In the genomic region with DNA sequence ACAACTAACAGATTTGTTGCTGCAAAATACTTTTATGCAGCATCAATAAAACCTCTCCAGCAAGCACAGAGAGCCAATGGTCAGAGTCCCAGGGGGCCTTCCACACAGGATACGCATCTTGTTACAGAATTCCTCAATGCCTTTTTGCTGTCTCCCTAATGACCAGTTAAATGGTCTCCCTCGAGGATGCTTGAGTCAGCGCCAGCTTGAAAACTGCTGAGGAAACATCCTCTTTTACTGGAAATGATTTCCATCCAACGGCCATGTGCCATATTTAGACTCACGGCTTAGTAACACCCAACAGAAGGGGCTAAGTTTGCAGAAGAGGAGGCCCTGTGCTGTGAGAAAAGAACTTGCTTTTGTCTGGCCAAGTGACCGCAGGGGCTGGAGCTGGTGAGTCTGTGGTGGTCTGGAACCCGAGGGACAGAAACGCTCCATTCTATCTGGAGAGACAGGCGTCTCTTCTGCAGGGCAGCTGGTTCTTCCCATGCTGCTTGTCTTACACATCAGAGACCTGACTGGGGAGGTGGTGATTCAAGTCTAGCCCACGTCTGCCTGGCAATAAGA, we compare ENCODE assay signal across 9 cellular contexts.
DNase-seq lines count a peak whose midpoint lies in the region; ATAC-seq, FAIRE-seq and TF ChIP-seq lines count a peak whose summit lies in the region.
"Had no signal": no experiment of that assay in that cellular context is flagged by ENCODE, and none has a peak within 500 bp of the region (broad histone marks: within the 10 kb centered on the region; RNA-seq: fewer than 3 reads in every experiment).

No MANE protein-coding gene starts in this region.

- TF ChIP-seq CTCF in adrenal gland (IDR thresholded peaks at IDR 0.05): no peak
- TF ChIP-seq CTCF in upper lobe of right lung (IDR thresholded peaks at IDR 0.05): no peak

- H3K4me3 ChIP-seq in adrenal gland (no peak overlapping the region), upper lobe of right lung (no peak overlapping the region)

- H3K27ac ChIP-seq in adrenal gland (peak overlapping the region in 2 of 5 donors; percentile 75 to 85), upper lobe of right lung (no peak overlapping the region)

- no peaks in the 10 kb centered on the region for H3K27me3 ChIP-seq in adrenal gland
- peaks cover 5% of the 10 kb centered on the region for H3K27me3 ChIP-seq in upper lobe of right lung

- ATAC-seq in upper lobe of right lung: peak; percentile 37

- DNase-seq in NCI-H1105 treated with DMSO at 0.1 percent for 48 hours (lab: John Stamatoyannopoulos, UW) (peak; percentile 17), NCI-H1105 (lab: John Stamatoyannopoulos, UW) (no peak), adrenal gland (peak; percentile 25 to 87 (median 72)), iris pigment epithelial cell (ENCODE audit: low read depth) (peak; percentile 58), upper lobe of right lung (no peak), GM12892 (ENCODE audit: insufficient read length) (no peak), NCI-H510A (lab: John Stamatoyannopoulos, UW) (no peak), AML-193 (lab: John Stamatoyannopoulos, UW) (no peak)
- DNase-seq: 8988T had no signal

- no peak for FAIRE-seq in GM12892 (lab: Jason Lieb, UNC)

- TF ChIP-seq POLR2A in adrenal gland (IDR thresholded peaks at IDR 0.05) (no peak), GM12892 (IDR thresholded peaks at IDR 0.05; ENCODE audit: low read depth, low read length) (no peak)

- H3K36me3 ChIP-seq in adrenal gland (replicated peaks in 1 of 2) (no peaks in the 10 kb centered on the region), upper lobe of right lung (no peaks in the 10 kb centered on the region)

- H3K9me3 ChIP-seq in adrenal gland (replicated peaks in 1 of 3): no peaks in the 10 kb centered on the region
- H3K9me3 ChIP-seq in upper lobe of right lung: no peaks in the 10 kb centered on the region

- H3K4me1 ChIP-seq in adrenal gland (replicated peaks in 1 of 2) (peaks cover 0 to 29% of the 10 kb centered on the region in 2 donors), upper lobe of right lung (peaks cover 8% of the 10 kb centered on the region)

- intact Hi-C loops in adrenal gland (cut with DNase I) (no loop called here), upper lobe of right lung (cut with DNase I) (no loop called here)

- 48 to 57% (median 55%) methylated on average over 10 of the region's 10 CpGs for WGBS in adrenal gland, 4 donors

Comparison
In these comparisons a context has a peak if more than half of its experiments do, and no peak if none do; other contexts are left out.
1. DNase-seq: peak in NCI-H1105 treated with DMSO at 0.1 percent for 48 hours (single experiment), adrenal gland (7 of 7) and iris pigment epithelial cell (single experiment); none in NCI-H1105 (single experiment), upper lobe of right lung (single experiment), GM12892 (single experiment), NCI-H510A (single experiment) and AML-193 (0 of 2).